10 cellular contexts compared by ENCODE assay signal in genomic region chr15:89662893-89663673, GRCh38. TPM values are rescaled to one million over a fixed set of nuclear protein-coding genes. Genes with fewer than 3 reads are reported as not detected.
DNase-seq lines count a peak whose midpoint lies in the region; ATAC-seq and TF ChIP-seq lines count a peak whose summit lies in the region.
"Had no signal": no experiment of that assay in that cellular context is flagged by ENCODE, and none has a peak within 500 bp of the region (broad histone marks: within the 10 kb centered on the region; RNA-seq: fewer than 3 reads in every experiment).

No MANE protein-coding gene starts in this region.

- H3K79me2 ChIP-seq in osteoblast (ENCODE audit: insufficient read depth, low read length): no peaks in the 10 kb centered on the region

- DNase-seq in SK-N-MC (ENCODE audit: low read depth, low spot score) (peak; percentile 37), fibroblast of villous mesenchyme (ENCODE audit: low read depth) (peak; percentile 90), osteoblast (ENCODE audit: insufficient read length, low spot score, missing footprints) (peak; percentile 99), germinal center (ENCODE audit: low spot score) (no peak), NCI-H128 (lab: John Stamatoyannopoulos, UW; ENCODE audit: unreplicated experiment) (no peak)
- DNase-seq: activated T-cell treated with anti-CD3 and anti-CD28 coated beads, Interleukin-2, amount 50 U/mL, for 48 hours had no signal

- peak overlapping the region; percentile 42 to 84 (median 72) for H3K4me2 ChIP-seq in BLaER1 treated with 17β-estradiol and CSF1 and Interleukin-3, amounts not matched to agents 10 nM and 100 nM
- H3K4me2 ChIP-seq in osteoblast (ENCODE audit: insufficient read depth, low read length): peak overlapping the region; percentile 74

- TF ChIP-seq CTCF in fibroblast of villous mesenchyme (IDR thresholded peaks at IDR 0.05; ENCODE audit: insufficient read depth, low read depth, low read length) (peak; percentile 12), osteoblast (IDR thresholded peaks at IDR 0.05; ENCODE audit: extremely low read depth, low read depth, low read length) (no peak)

- H2AFZ ChIP-seq in osteoblast (ENCODE audit: low read length): peak overlapping the region; percentile 86

- no peaks in the 10 kb centered on the region for H3K9me3 ChIP-seq in BLaER1 treated with 17β-estradiol and CSF1 and Interleukin-3, amounts not matched to agents 10 nM and 100 nM (replicated peaks in 1 of 11)
- H3K9me3 ChIP-seq in SK-N-MC (ENCODE audit: low read depth, low read length): no peaks in the 10 kb centered on the region
- no peaks in the 10 kb centered on the region for H3K9me3 ChIP-seq in osteoblast (ENCODE audit: low read depth, low read length)

- H3K9ac ChIP-seq in BLaER1 treated with 17β-estradiol and CSF1 and Interleukin-3, amounts not matched to agents 10 nM and 100 nM: peak overlapping the region in 4 of 11 experiments; percentile 5 to 53 (median 48); a peak in 4 of 22 replicates
- peak overlapping the region; percentile 67 for H3K9ac ChIP-seq in SK-N-MC (ENCODE audit: insufficient read length)

- peaks cover 0 to 4% (median 0%) of the 10 kb centered on the region in 11 experiments; a peak in 1 of 22 replicates for H4K20me1 ChIP-seq in BLaER1 treated with 17β-estradiol and CSF1 and Interleukin-3, amounts not matched to agents 10 nM and 100 nM
- H4K20me1 ChIP-seq in osteoblast (ENCODE audit: insufficient read depth, low read length): no peaks in the 10 kb centered on the region

- no peaks in the 10 kb centered on the region for H3K36me3 ChIP-seq in BLaER1 treated with 17β-estradiol and CSF1 and Interleukin-3, amounts not matched to agents 10 nM and 100 nM
- H3K36me3 ChIP-seq in SK-N-MC (ENCODE audit: insufficient read depth, low read length): no peaks in the 10 kb centered on the region
- H3K36me3 ChIP-seq in osteoblast (ENCODE audit: insufficient read depth, low read length): no peaks in the 10 kb centered on the region

- ATAC-seq in GM18502 (IDR thresholded peaks at IDR 0.05; ENCODE audit: poor library complexity, unreplicated experiment) (no peak), GM18873 (IDR thresholded peaks at IDR 0.05; ENCODE audit: low FRiP score, unreplicated experiment) (no peak)

- peaks cover 20 to 42% (median 38%) of the 10 kb centered on the region in 11 experiments for H3K27me3 ChIP-seq in BLaER1 treated with 17β-estradiol and CSF1 and Interleukin-3, amounts not matched to agents 10 nM and 100 nM
- no peaks in the 10 kb centered on the region for H3K27me3 ChIP-seq in osteoblast (ENCODE audit: insufficient read depth, low read length)

- H3K27ac ChIP-seq in BLaER1 treated with 17β-estradiol and CSF1 and Interleukin-3, amounts not matched to agents 10 nM and 100 nM: peak overlapping the region in 4 of 11 experiments; percentile 22 to 66 (median 46); a peak in 7 of 22 replicates
- H3K27ac ChIP-seq in SK-N-MC: peak overlapping the region; percentile 94
- peak overlapping the region; percentile 84 for H3K27ac ChIP-seq in osteoblast (ENCODE audit: low read depth, low read length)

- no peak overlapping the region for H3K4me3 ChIP-seq in BLaER1 treated with 17β-estradiol and CSF1 and Interleukin-3, amounts not matched to agents 10 nM and 100 nM
- peak overlapping the region; percentile 64 for H3K4me3 ChIP-seq in SK-N-MC
- H3K4me3 ChIP-seq in fibroblast of villous mesenchyme (ENCODE audit: low read depth, low read length): peak overlapping the region; percentile 38
- H3K4me3 ChIP-seq in osteoblast (ENCODE audit: insufficient read depth, low read length): peak overlapping the region; percentile 41

- peaks cover 24 to 35% (median 28%) of the 10 kb centered on the region in 10 experiments for H3K4me1 ChIP-seq in BLaER1 treated with 17β-estradiol and CSF1 and Interleukin-3, amounts not matched to agents 10 nM and 100 nM
- H3K4me1 ChIP-seq in osteoblast (ENCODE audit: insufficient read depth, low read length): peaks cover 27% of the 10 kb centered on the region

RNA-seq across cellular contexts. Expression of gene KIF7, which starts 7.8 kb away (rescaled TPM):
- total RNA-seq in fibroblast of villous mesenchyme (12.2 and 13.4 TPM in 2 replicates), osteoblast (10.6 and 12.3 TPM in 2 replicates)

RNA-seq across cellular contexts. Expression of gene PLIN1, which starts 16.1 kb away (rescaled TPM):
- total RNA-seq in fibroblast of villous mesenchyme (under 0.01 and 0.43 TPM in 2 replicates), osteoblast (under 0.01 TPM in 1 of 2 replicates, not detected in the other)

RNA-seq across cellular contexts. Expression of gene PEX11A, which starts 27.5 kb away (rescaled TPM):
- 3.9 and 8.2 TPM in 2 replicates for total RNA-seq in fibroblast of villous mesenchyme
- 4.0 and 5.0 TPM in 2 replicates for total RNA-seq in osteoblast

RNA-seq across cellular contexts. Expression of gene WDR93, which starts 27.5 kb away (rescaled TPM):
- total RNA-seq in fibroblast of villous mesenchyme (under 0.01 TPM in 1 of 2 replicates, not detected in the other), osteoblast (under 0.01 and 0.36 TPM in 2 replicates)
- total RNA-seq: mononuclear cell had no signal

Comparison
In these comparisons a context has a peak if more than half of its experiments do, and no peak if none do; other contexts are left out.
1. H3K4me3 ChIP-seq: peak in SK-N-MC (single experiment), fibroblast of villous mesenchyme (single experiment) and osteoblast (single experiment); none in BLaER1 treated with 17β-estradiol and CSF1 and Interleukin-3, amounts not matched to agents 10 nM and 100 nM (0 of 10).
2. DNase-seq: peak in SK-N-MC (single experiment), fibroblast of villous mesenchyme (single experiment) and osteoblast (single experiment); none in germinal center (single experiment) and NCI-H128 (single experiment).